24 cellular contexts compared by ENCODE assay signal in the genomic region with DNA sequence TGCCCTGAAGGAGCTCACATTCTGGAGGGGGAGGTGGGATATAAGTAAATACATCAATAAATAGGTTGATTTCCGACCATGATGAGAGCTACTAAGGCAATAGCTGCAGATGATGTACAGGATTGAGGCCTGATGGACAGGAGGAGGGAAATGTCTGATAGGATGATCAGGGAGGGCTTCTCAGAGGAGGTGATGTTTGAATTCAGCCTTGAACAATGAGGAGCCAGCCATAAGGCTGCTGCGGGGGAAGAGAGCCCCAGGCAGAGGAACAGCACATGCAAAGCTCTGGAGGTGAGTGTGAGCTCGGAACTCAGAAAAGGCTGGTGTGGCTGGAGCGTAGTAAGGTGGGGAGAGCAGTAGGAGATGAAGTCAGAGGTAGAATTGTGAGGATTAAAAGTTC.
"Had no signal": no experiment of that assay in that cellular context is flagged by ENCODE, and none has a peak within 500 bp of the region (broad histone marks: within the 10 kb centered on the region; RNA-seq: fewer than 3 reads in every experiment).

No MANE protein-coding gene starts in this region.

- H3K27me3 ChIP-seq: upper lobe of left lung had no signal

- H3K4me3 Mint-ChIP-seq: activated CD4-positive, alpha-beta T cell treated with anti-CD3 and anti-CD28 coated beads, Interleukin-2, amount 10 ng/mL, durations not matched to agents 7 days and 5 days; activated CD8-positive, alpha-beta T cell treated with anti-CD3 and anti-CD28 coated beads for 36 hours; activated T-cell treated with anti-CD3 and anti-CD28 coated beads, Interleukin-2, amount 50 U/mL, for 4 hours; brain; memory B cell had no signal

- H3K36me3 ChIP-seq: thoracic aorta, upper lobe of left lung, WERI-Rb-1 had no signal

- H3K9me3 ChIP-seq: thoracic aorta, upper lobe of left lung had no signal

- H3K9me3 Mint-ChIP-seq: activated CD4-positive, alpha-beta T cell treated with anti-CD3 and anti-CD28 coated beads, Interleukin-2, amount 10 ng/mL, durations not matched to agents 7 days and 5 days; activated CD8-positive, alpha-beta T cell treated with anti-CD3 and anti-CD28 coated beads for 36 hours; activated T-cell treated with anti-CD3 and anti-CD28 coated beads, Interleukin-2, amount 50 U/mL, for 4 hours; brain; memory B cell had no signal

- H3K4me1 ChIP-seq: upper lobe of left lung had no signal

- H3K4me1 Mint-ChIP-seq: activated CD4-positive, alpha-beta T cell treated with anti-CD3 and anti-CD28 coated beads, Interleukin-2, amount 10 ng/mL, durations not matched to agents 7 days and 5 days; memory B cell had no signal

- H3K27ac Mint-ChIP-seq: activated CD4-positive, alpha-beta T cell treated with anti-CD3 and anti-CD28 coated beads, Interleukin-2, amount 10 ng/mL, durations not matched to agents 7 days and 5 days; activated CD8-positive, alpha-beta T cell treated with anti-CD3 and anti-CD28 coated beads for 36 hours; brain; memory B cell had no signal

- H3K36me3 Mint-ChIP-seq: brain, memory B cell had no signal

- H3K27ac ChIP-seq: hepatocyte, thoracic aorta, upper lobe of left lung, WERI-Rb-1 had no signal

- ATAC-seq: activated CD8-positive, alpha-beta T cell treated with anti-CD3 and anti-CD28 coated beads for 36 hours; activated T-cell treated with anti-CD3 and anti-CD28 coated beads, Interleukin-2, amount 50 U/mL, for 4 hours; esophagus mucosa had no signal

- DNase-seq: activated CD4-positive, alpha-beta T cell treated with anti-CD3 and anti-CD28 coated beads, Interleukin-2, amount 10 ng/mL, durations not matched to agents 7 days and 5 days; activated CD4-positive, CD25-positive, alpha-beta regulatory T cell treated with anti-CD3 and anti-CD28 coated beads, Interleukin-2, amount 50 U/mL, for 72 hours; activated CD8-positive, alpha-beta T cell treated with anti-CD3 and anti-CD28 coated beads for 36 hours; activated effector memory CD4-positive, alpha-beta T cell treated with Interleukin-2 at 50 U/mL for 16 hours; activated naive CD4-positive, alpha-beta T cell treated with anti-CD3 and anti-CD28 coated beads, Interleukin-2, amount 50 U/mL, for 16 hours; activated T-cell treated with anti-CD3 and anti-CD28 coated beads, Interleukin-2, amount 50 U/mL, for 4 hours; aorta; caudate nucleus; dermis blood vessel endothelial cell; effector memory CD4-positive, alpha-beta T cell; glutamatergic neuron; occipital lobe; retina; stimulated activated CD4-positive, alpha-beta T cell treated with anti-CD3 and anti-CD28 coated beads, Interleukin-2, amount 100 ng/mL, for 48 hours; stimulated activated CD8-positive, alpha-beta memory T cell treated with anti-CD3 and anti-CD28 coated beads, Interleukin-4, amount 100 ng/mL, for 48 hours; stimulated activated naive CD4-positive, alpha-beta T cell; T-helper 1 cell; upper lobe of left lung; WERI-Rb-1 had no signal

- H3K4me3 ChIP-seq: hepatocyte, thoracic aorta, upper lobe of left lung had no signal
